11 cellular contexts compared by ENCODE assay signal in genomic region chr6:558089-558488, GRCh38.
DNase-seq lines count a peak whose midpoint lies in the region; ATAC-seq and TF ChIP-seq lines count a peak whose summit lies in the region.
"Had no signal": no experiment of that assay in that cellular context is flagged by ENCODE, and none has a peak within 500 bp of the region (broad histone marks: within the 10 kb centered on the region; RNA-seq: fewer than 3 reads in every experiment).

No MANE protein-coding gene starts in this region.

- DNase-seq in A673 (ENCODE audit: low spot score) = no peak
- peak; percentile 20 for DNase-seq in DMS114 treated with DMSO at 0.1 percent for 48 hours (lab: John Stamatoyannopoulos, UW; ENCODE audit: unreplicated experiment)
- peak; percentile 38 for DNase-seq in OCI-LY7 (ENCODE audit: low spot score)
- DNase-seq in dermis blood vessel endothelial cell = peak; percentile 23
- no peak for DNase-seq in coronary artery (ENCODE audit: low spot score)
- DNase-seq in kidney glomerular epithelial cell (lab: John Stamatoyannopoulos, UW) = no peak
- DNase-seq: GDM1, NCI-H446 treated with DMSO at 0.1 percent for 48 hours had no signal

- no peaks in the 10 kb centered on the region for H3K79me2 ChIP-seq in OCI-LY7 (ENCODE audit: insufficient read depth, low read depth, low read length)

- BruUV-seq in A673 (replicated peaks; lab: Mats Ljungman, UMichigan) (no TSS peak), OCI-LY7 (replicated peaks; lab: Mats Ljungman, UMichigan) (no TSS peak)

- ATAC-seq in HG03565 (IDR thresholded peaks at IDR 0.05; ENCODE audit: unreplicated experiment) (no peak), HG02885 (IDR thresholded peaks at IDR 0.05; ENCODE audit: poor library complexity, unreplicated experiment) (no peak)

- no peaks in the 10 kb centered on the region for H4K20me1 ChIP-seq in OCI-LY7 (ENCODE audit: insufficient read depth, low read length)

- TF ChIP-seq CTCF in A673 (conservative IDR thresholded peaks at IDR 0.05; ENCODE audit: low read depth, low read length) = peak; percentile 40; the same call in 1 of the 2 replicates
- peak; percentile 75 for TF ChIP-seq CTCF in OCI-LY7 (conservative IDR thresholded peaks at IDR 0.05; ENCODE audit: low read length)
- TF ChIP-seq CTCF in coronary artery (IDR thresholded peaks at IDR 0.05) = no peak

- H3K27me3 ChIP-seq in A673 (replicated peaks; ENCODE audit: insufficient read depth, low read depth, low read length, poor library complexity) = no peaks in the 10 kb centered on the region

- POLR2A ChIA-PET in A673 (lab: Charles Lee; ENCODE audit: low non-redundant PET) (interaction anchor here (0.7 kb wide), 1 partner anchor 35 kb away, joined by 4 read pairs; no protein-coding TSS in a partner anchor), OCI-LY7 (lab: Charles Lee) (no interaction called here)

- H3K4me3 ChIP-seq in A673 (ENCODE audit: low read depth, low read length, poor library complexity, severe bottlenecking) (no peak overlapping the region), OCI-LY7 (ENCODE audit: low read depth, low read length, poor library complexity, severe bottlenecking) (no peak overlapping the region), coronary artery (no peak overlapping the region)
- H3K4me3 ChIP-seq: prostate gland had no signal

- intact Hi-C loops in A673 (cut with micrococcal nuclease; ENCODE audit: unreplicated experiment) (no loop called here), OCI-LY7 (cut with micrococcal nuclease; ENCODE audit: unreplicated experiment) (no loop called here)

- no peak overlapping the region for H2AFZ ChIP-seq in OCI-LY7 (ENCODE audit: low read length)

- H3K4me2 ChIP-seq in OCI-LY7 (ENCODE audit: low read length) = no peak overlapping the region

- no peaks in the 10 kb centered on the region for H3K9me2 ChIP-seq in OCI-LY7 (ENCODE audit: insufficient read depth, low read length)

- H3K27ac ChIP-seq in A673 (ENCODE audit: low read depth, low read length, poor library complexity, severe bottlenecking) (no peak overlapping the region), OCI-LY7 (ENCODE audit: low read depth, low read length, poor library complexity, severe bottlenecking) (no peak overlapping the region), coronary artery (no peak overlapping the region)
- H3K27ac ChIP-seq: prostate gland had no signal

- H3K9me3 ChIP-seq in A673 (ENCODE audit: low read depth, low read length, poor library complexity, severe bottlenecking) (no peaks in the 10 kb centered on the region), OCI-LY7 (ENCODE audit: low read length) (no peaks in the 10 kb centered on the region)
- H3K9me3 ChIP-seq: prostate gland had no signal

- H3K4me1 ChIP-seq in A673 (ENCODE audit: insufficient read depth, low read length, poor library complexity, severe bottlenecking) = no peaks in the 10 kb centered on the region
- no peaks in the 10 kb centered on the region for H3K4me1 ChIP-seq in OCI-LY7 (ENCODE audit: insufficient read depth, low read length, poor library complexity, severe bottlenecking)
- H3K4me1 ChIP-seq: prostate gland had no signal

- H3K36me3 ChIP-seq in A673 (ENCODE audit: insufficient read depth, low read length, poor library complexity, severe bottlenecking) = peaks cover 12% of the 10 kb centered on the region
- peaks cover 5% of the 10 kb centered on the region; the same call in 1 of the 2 replicates for H3K36me3 ChIP-seq in OCI-LY7 (ENCODE audit: insufficient read depth, low read length)
- H3K36me3 ChIP-seq: prostate gland had no signal

- CTCF ChIA-PET in A673 (lab: Charles Lee) = interaction anchor here (0.6 kb wide), 1 partner anchor 50 kb away, joined by 3 read pairs; no protein-coding TSS in a partner anchor
- CTCF ChIA-PET in OCI-LY7 (lab: Charles Lee; ENCODE audit: unreplicated experiment) = no interaction called here

Comparison
In these comparisons a context has a peak if more than half of its experiments do, and no peak if none do; other contexts are left out.
1. DNase-seq: peak in DMS114 treated with DMSO at 0.1 percent for 48 hours (single experiment), OCI-LY7 (single experiment) and dermis blood vessel endothelial cell (single experiment); none in A673 (single experiment), coronary artery (single experiment) and kidney glomerular epithelial cell (single experiment).